In genomic region chr11:325796-326591, GRCh38 we compare ENCODE assay signal across 10 cellular contexts. TPM values are rescaled to one million over a fixed set of nuclear protein-coding genes. Genes with fewer than 3 reads are reported as not detected.
A peak's percentile ranks its signal among the peaks of the same experiment; 100 is the strongest.
DNase-seq lines count a peak whose midpoint lies in the region; ATAC-seq and TF ChIP-seq lines count a peak whose summit lies in the region.
"Had no signal": no experiment of that assay in that cellular context is flagged by ENCODE, and none has a peak within 500 bp of the region (broad histone marks: within the 10 kb centered on the region; RNA-seq: fewer than 3 reads in every experiment).

No MANE protein-coding gene starts in this region.

- 89 to 93% methylated on average over 30 of the region's 30 CpGs for WGBS in aorta, 2 donors

- H3K4me3 ChIP-seq in cardiac muscle cell (no peak overlapping the region), duodenal mucosa (ENCODE audit: low read depth in 1 of 2, low read length in 2 of 2) (no peak overlapping the region), neural progenitor cell (no peak overlapping the region), aorta (ENCODE audit: low read length in 2 of 2) (no peak overlapping the region)

- peak overlapping the region; percentile 96 for H3K27ac Mint-ChIP-seq in neural progenitor cell

- H3K36me3 Mint-ChIP-seq in neural progenitor cell = no peaks in the 10 kb centered on the region

- H3K27me3 Mint-ChIP-seq in neural progenitor cell (ENCODE audit: insufficient read depth, low read depth) = no peaks in the 10 kb centered on the region

- ATAC-seq in Right ventricle myocardium superior (ENCODE audit: poor library complexity) (no peak), aorta (ENCODE audit: low FRiP score) (peak; percentile 7), HG02763 (IDR thresholded peaks at IDR 0.05; ENCODE audit: unreplicated experiment) (no peak)

- intact Hi-C loops in Right ventricle myocardium superior (cut with DNase I) (no loop called here), aorta (cut with DNase I) (no loop called here)

- peak overlapping the region; percentile 30 for H3K27ac ChIP-seq in cardiac muscle cell
- H3K27ac ChIP-seq in duodenal mucosa (ENCODE audit: low read depth, low read length) = peak overlapping the region; percentile 75
- no peak overlapping the region for H3K27ac ChIP-seq in neural progenitor cell
- no peak overlapping the region for H3K27ac ChIP-seq in aorta (ENCODE audit: low read depth in 1 of 2, low read length in 2 of 2)

- H3K27me3 ChIP-seq in cardiac muscle cell (no peaks in the 10 kb centered on the region), duodenal mucosa (ENCODE audit: control insufficient read depth in 1 of 2, insufficient read depth in 2 of 2, low read length in 2 of 2) (no peaks in the 10 kb centered on the region), neural progenitor cell (no peaks in the 10 kb centered on the region), aorta (ENCODE audit: control insufficient read depth in 1 of 2, insufficient read depth in 2 of 2, low read length in 1 of 2) (no peaks in the 10 kb centered on the region)

- no peaks in the 10 kb centered on the region for H4K20me1 ChIP-seq in neural progenitor cell (ENCODE audit: low read depth)

- no peak for DNase-seq in cardiac muscle cell (ENCODE audit: low read depth in 1 of 2, low spot score in 1 of 2)
- no peak for DNase-seq in Right ventricle myocardium superior
- DNase-seq in neural progenitor cell (ENCODE audit: low spot score) = no peak
- DNase-seq in aorta = peak in 1 of 2 donors; percentile 70
- DNase-seq in iPS-NIHi11 (ENCODE audit: low spot score) = no peak
- no peak for DNase-seq in effector CD8-positive, alpha-beta T cell (lab: John Stamatoyannopoulos, UW)
- DNase-seq: NCI-H82 had no signal

- H3K4me3 Mint-ChIP-seq in neural progenitor cell = no peak overlapping the region

- H3K9ac ChIP-seq in duodenal mucosa (ENCODE audit: low read depth in 1 of 2, low read length in 2 of 2) (peak overlapping the region in 1 of 2 donors; percentile 38), neural progenitor cell (no peak overlapping the region)

- H3K4me1 ChIP-seq in cardiac muscle cell (ENCODE audit: low read depth) (peaks cover 22% of the 10 kb centered on the region), duodenal mucosa (ENCODE audit: control insufficient read depth in 1 of 2, insufficient read depth in 2 of 2, low read length in 2 of 2) (peaks cover 18 to 21% of the 10 kb centered on the region in 2 donors), neural progenitor cell (peaks cover 10% of the 10 kb centered on the region), aorta (ENCODE audit: control insufficient read depth in 1 of 2, insufficient read depth in 2 of 2, low read length in 2 of 2) (no peaks in the 10 kb centered on the region)

- peaks cover 8% of the 10 kb centered on the region for H3K9me3 Mint-ChIP-seq in neural progenitor cell

- H3K4me1 Mint-ChIP-seq in neural progenitor cell = peaks cover 39% of the 10 kb centered on the region

- H2AFZ ChIP-seq in neural progenitor cell (replicated peaks) = no peak overlapping the region

- H3K4me2 ChIP-seq in neural progenitor cell = no peak overlapping the region

- H3F3A ChIP-seq in neural progenitor cell (ENCODE audit: low read depth) = peaks cover 9% of the 10 kb centered on the region

- no peak for TF ChIP-seq CTCF in cardiac muscle cell (IDR thresholded peaks at IDR 0.05; ENCODE audit: low read depth, low read length)
- no peak for TF ChIP-seq CTCF in neural progenitor cell (IDR thresholded peaks at IDR 0.05)

- no peaks in the 10 kb centered on the region for H3K79me2 ChIP-seq in neural progenitor cell (ENCODE audit: low read depth)

- H3K9me3 ChIP-seq in cardiac muscle cell (ENCODE audit: low read depth) = no peaks in the 10 kb centered on the region
- H3K9me3 ChIP-seq in duodenal mucosa (ENCODE audit: control insufficient read depth in 1 of 2, low read length in 2 of 2) = no peaks in the 10 kb centered on the region
- H3K9me3 ChIP-seq in neural progenitor cell (ENCODE audit: low read depth) = no peaks in the 10 kb centered on the region
- no peaks in the 10 kb centered on the region for H3K9me3 ChIP-seq in aorta (ENCODE audit: control insufficient read depth, low read length)

- H3K36me3 ChIP-seq in cardiac muscle cell (no peaks in the 10 kb centered on the region), duodenal mucosa (ENCODE audit: control insufficient read depth in 1 of 2, insufficient read depth in 2 of 2, low read length in 2 of 2) (no peaks in the 10 kb centered on the region), neural progenitor cell (no peaks in the 10 kb centered on the region), aorta (ENCODE audit: control insufficient read depth in 1 of 2, insufficient read depth in 2 of 2, low read length in 1 of 2) (no peaks in the 10 kb centered on the region)

RNA-seq across cellular contexts. Expression of gene IFITM3, which starts 5.3 kb away (rescaled TPM):
- total RNA-seq in cardiac muscle cell (108 and 137 TPM in 2 replicates), Right ventricle myocardium superior (287 TPM), neural progenitor cell (ENCODE audit: low replicate concordance) (19.8 and 61.7 TPM in 2 replicates), aorta (1,000 to 10,000 TPM; 1,112 to 1,381 TPM)
- polyA plus RNA-seq in cardiac muscle cell (498 and 585 TPM in 2 replicates), aorta (1,000 to 10,000 TPM in 1 of 2 donors, 100 to 1,000 TPM in 1; 856 to 2,374 TPM)

RNA-seq across cellular contexts. Expression of gene IFITM1, which starts 12.2 kb away (rescaled TPM):
- total RNA-seq in cardiac muscle cell = 47.2 and 68.9 TPM in 2 replicates
- polyA plus RNA-seq in cardiac muscle cell = 74.3 and 154 TPM in 2 replicates
- 83.1 TPM for total RNA-seq in Right ventricle myocardium superior
- total RNA-seq in neural progenitor cell (ENCODE audit: low replicate concordance) = 13.3 and 48.6 TPM in 2 replicates
- 100 to 1,000 TPM; 278 to 311 TPM for total RNA-seq in aorta
- polyA plus RNA-seq in aorta = 10 to 100 TPM; 46.7 to 88.3 TPM

RNA-seq across cellular contexts. Expression of gene IFITM2, which starts 18.4 kb away (rescaled TPM):
- 71.6 and 84.8 TPM in 2 replicates for total RNA-seq in cardiac muscle cell
- polyA plus RNA-seq in cardiac muscle cell = 267 and 368 TPM in 2 replicates
- 194 TPM for total RNA-seq in Right ventricle myocardium superior
- 10.5 and 63.9 TPM in 2 replicates for total RNA-seq in neural progenitor cell (ENCODE audit: low replicate concordance)
- 100 to 1,000 TPM; 695 to 841 TPM for total RNA-seq in aorta
- 1,000 to 10,000 TPM in 1 of 2 donors, 100 to 1,000 TPM in 1; 424 to 1,109 TPM for polyA plus RNA-seq in aorta

RNA-seq across cellular contexts. Expression of gene IFITM5, which starts 26.7 kb away (rescaled TPM):
- total RNA-seq in cardiac muscle cell (not detected in 2 replicates), Right ventricle myocardium superior (not detected), neural progenitor cell (ENCODE audit: low replicate concordance) (not detected in 2 replicates), aorta (not detected)
- polyA plus RNA-seq in cardiac muscle cell (0.41 TPM in 1 of 2 replicates, not detected in the other), aorta (not detected)
- total RNA-seq: activated CD8-positive, alpha-beta memory T cell treated with anti-CD3 and anti-CD28 coated beads for 36 hours had no signal

RNA-seq across cellular contexts. Expression of gene PGGHG, which starts 37.1 kb away (rescaled TPM):
- 29.9 and 88.7 TPM in 2 replicates for total RNA-seq in cardiac muscle cell
- polyA plus RNA-seq in cardiac muscle cell = 33.1 and 42.4 TPM in 2 replicates
- total RNA-seq in Right ventricle myocardium superior = 6.1 TPM
- 20.5 and 44.4 TPM in 2 replicates for total RNA-seq in neural progenitor cell (ENCODE audit: low replicate concordance)
- total RNA-seq in aorta = 10 to 100 TPM; 42.1 to 61.6 TPM
- 100 to 1,000 TPM in 1 of 2 donors, 10 to 100 TPM in 1; 23.9 to 197 TPM for polyA plus RNA-seq in aorta

Comparison
In these comparisons a context has a peak if more than half of its experiments do, and no peak if none do; other contexts are left out.
1. H3K27ac ChIP-seq: peak in cardiac muscle cell (single experiment) and duodenal mucosa (single experiment); none in neural progenitor cell (single experiment) and aorta (0 of 2).